ENCODE assay signal across 19 cellular contexts in the genomic region with DNA sequence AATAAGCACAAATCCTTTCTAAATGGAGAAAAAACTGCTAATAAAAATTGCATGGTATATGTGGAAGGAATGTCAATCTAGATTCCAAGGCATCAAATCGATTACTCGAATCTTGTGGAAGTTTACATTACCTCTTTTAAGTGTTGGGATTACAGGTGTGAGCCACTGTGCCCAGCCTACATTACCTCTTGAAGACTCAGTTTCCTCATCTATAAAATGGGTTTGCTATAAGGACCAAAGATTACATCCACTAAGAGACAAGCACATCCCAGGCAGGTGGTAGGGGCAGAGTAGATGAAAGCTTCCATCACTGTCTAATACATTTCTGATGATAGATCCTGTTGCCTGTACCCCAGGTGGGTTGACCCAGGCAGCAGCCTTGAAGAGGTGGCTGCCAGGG. TPM values are rescaled to one million over a fixed set of nuclear protein-coding genes. Genes with fewer than 3 reads are reported as not detected.
DNase-seq lines count a peak whose midpoint lies in the region; ATAC-seq, FAIRE-seq and TF ChIP-seq lines count a peak whose summit lies in the region.
"Had no signal": no experiment of that assay in that cellular context is flagged by ENCODE, and none has a peak within 500 bp of the region (broad histone marks: within the 10 kb centered on the region; RNA-seq: fewer than 3 reads in every experiment).

No MANE protein-coding gene starts in this region.

- TF ChIP-seq EP300 in HepG2 (IDR thresholded peaks at IDR 0.05; ENCODE audit: low read depth in 2 of 2, low read length in 2 of 2) (no peak), HepG2 (CRISPR knock-in tag; IDR thresholded peaks at IDR 0.05; ENCODE audit: borderline replicate concordance) (no peak)

- peaks cover 50% of the 10 kb centered on the region for H3K79me2 ChIP-seq in HepG2 (ENCODE audit: insufficient read depth, low read length)

- no peak overlapping the region for H3K4ac ChIP-seq in neuronal stem cell (ENCODE audit: low read length)

- FAIRE-seq in HepG2 (lab: Jason Lieb, UNC) = no peak
- FAIRE-seq: GM12878, H1 had no signal

- H3K9me3 Mint-ChIP-seq in endodermal cell = no peaks in the 10 kb centered on the region
- H3K9me3 Mint-ChIP-seq: CD8-positive, alpha-beta T cell; H9 had no signal

- peaks cover 12% of the 10 kb centered on the region for H3K79me1 ChIP-seq in neuronal stem cell (ENCODE audit: low read depth, low read length)

- intact Hi-C loops in HepG2 (cut with micrococcal nuclease; ENCODE audit: unreplicated experiment) (no loop called here), right lobe of liver (cut with DNase I) (no loop called here), dorsolateral prefrontal cortex (cut with DNase I) (no loop called here), left cardiac atrium (cut with DNase I) (no loop called here)

- H3K4me2 ChIP-seq in HepG2 (ENCODE audit: low read depth, low read length) = no peak overlapping the region
- H3K4me2 ChIP-seq in neuronal stem cell (ENCODE audit: insufficient read depth, low read length, poor library complexity, severe bottlenecking) = no peak overlapping the region
- H3K4me2 ChIP-seq: BLaER1 treated with 17β-estradiol and CSF1 and Interleukin-3, amounts not matched to agents 10 nM and 100 nM had no signal

- no peak overlapping the region for H2BK120ac ChIP-seq in neuronal stem cell (ENCODE audit: low read depth, low read length)

- H3K36me3 Mint-ChIP-seq in endodermal cell (ENCODE audit: low read depth) = peaks cover 80% of the 10 kb centered on the region

- no peak overlapping the region for H4K91ac ChIP-seq in neuronal stem cell (ENCODE audit: low read depth, low read length, poor library complexity)

- H3K4me3 ChIP-seq in HepG2 (replicated peaks in 1 of 3; ENCODE audit: insufficient read depth in 1 of 3, low read depth in 2 of 3, low read length in 3 of 3) (no peak overlapping the region), right lobe of liver (no peak overlapping the region), dorsolateral prefrontal cortex (no peak overlapping the region), neuronal stem cell (ENCODE audit: low read length in 2 of 2) (no peak overlapping the region), endodermal cell (ENCODE audit: low read length) (no peak overlapping the region)
- H3K4me3 ChIP-seq: BLaER1 treated with 17β-estradiol and CSF1 and Interleukin-3, amounts not matched to agents 10 nM and 100 nM; GM12878 had no signal

- peaks cover 23% of the 10 kb centered on the region for H4K20me1 ChIP-seq in HepG2 (ENCODE audit: insufficient read depth, low read length)
- H4K20me1 ChIP-seq: BLaER1 treated with 17β-estradiol and CSF1 and Interleukin-3, amounts not matched to agents 10 nM and 100 nM had no signal

- H3K9ac ChIP-seq in HepG2 (ENCODE audit: insufficient read depth, low read depth, low read length) (no peak overlapping the region), neuronal stem cell (ENCODE audit: low read depth, low read length, poor library complexity) (no peak overlapping the region), endodermal cell (ENCODE audit: extremely low read depth, low read length, poor library complexity, severe bottlenecking) (no peak overlapping the region)
- H3K9ac ChIP-seq: BLaER1 treated with 17β-estradiol and CSF1 and Interleukin-3, amounts not matched to agents 10 nM and 100 nM had no signal

- H2BK12ac ChIP-seq in neuronal stem cell (ENCODE audit: low read length) = no peak overlapping the region

- H3K18ac ChIP-seq in neuronal stem cell (ENCODE audit: low read length) = no peak overlapping the region

- DNase-seq in HepG2 (ENCODE audit: low spot score) (no peak), right lobe of liver (no peak), dorsolateral prefrontal cortex (no peak), neuronal stem cell (ENCODE audit: low spot score) (no peak), HT-29 (ENCODE audit: low spot score) (no peak), left cardiac atrium (no peak), endodermal cell (no peak)
- DNase-seq: 8988T; Calu3; CD8-positive, alpha-beta T cell; DMS 273 treated with DMSO at 0.1 percent for 48 hours; DMS53; DND-41; EL; H9 had no signal

- WGBS in HepG2 (ENCODE audit: low lambda C conversion rate) = 98% methylated on average over 2 of the region's 2 CpGs
- 90% methylated on average over 2 of the region's 2 CpGs for WGBS in right lobe of liver (ENCODE audit: insufficient coverage, low coverage, low lambda C conversion rate, missing lambda C conversion rate)
- no CpG with 5 or more reads among the region's 2 CpGs for WGBS in neuronal stem cell (ENCODE audit: extremely low coverage in 2 of 2, insufficient read length in 2 of 2, insufficient replicate concordance in 1 of 2), 2 donors
- WGBS in endodermal cell (ENCODE audit: insufficient coverage in 1 of 2, insufficient read length in 1 of 2), 2 experiments = 93% methylated on average over 2 of the region's 2 CpGs; no CpG with 5 or more reads in 1 of the 2 experiments

- H3K23ac ChIP-seq in neuronal stem cell (ENCODE audit: low read depth, low read length, poor library complexity) = peak overlapping the region; percentile 75

- TF ChIP-seq CTCF in HepG2 (CRISPR knock-in tag; IDR thresholded peaks at IDR 0.05) (no peak), right lobe of liver (IDR thresholded peaks at IDR 0.05) (no peak), dorsolateral prefrontal cortex (IDR thresholded peaks at IDR 0.05 in 54 of 56, conservative IDR thresholded peaks at IDR 0.05 in 2 of 56; ENCODE audit: low read depth in 1 of 56, partially characterized antibody in 56 of 56) (no peak), endodermal cell (conservative IDR thresholded peaks at IDR 0.05) (no peak)

- no peak overlapping the region for H4K8ac ChIP-seq in neuronal stem cell (ENCODE audit: low read depth, low read length)

- H3K27ac Mint-ChIP-seq in endodermal cell = no peak overlapping the region
- H3K27ac Mint-ChIP-seq: B cell; CD8-positive, alpha-beta T cell; H9 had no signal

- in situ Hi-C loops in HepG2 (cut with HindIII; ENCODE audit: extremely low pct_ligation_motif_present, low pct_unique_long_range_greater_than_20kb) = no loop called here

- TF ChIP-seq POLR2A in HepG2 (IDR thresholded peaks at IDR 0.05; ENCODE audit: insufficient read depth in 1 of 2, low read depth in 2 of 2, low read length in 2 of 2) = no peak
- TF ChIP-seq POLR2A in right lobe of liver (IDR thresholded peaks at IDR 0.05) = no peak

- H2BK15ac ChIP-seq in neuronal stem cell (ENCODE audit: low read length) = no peak overlapping the region

- CTCF ChIA-PET in HepG2 (lab: Yijun Ruan, JAX; ENCODE audit: low intra/inter-chr PET ratio, low total read pairs) = no interaction called here

- POLR2A ChIA-PET in HepG2 (lab: Yijun Ruan, JAX) = interaction anchor here (1.1 to 8.6 kb wide), 4 partner anchors 9 to 75 kb away, joined by 3 to 134 read pairs (median 7); partner anchors contain the start of gene DHCR24

- H2BK5ac ChIP-seq in neuronal stem cell (ENCODE audit: low read length) = no peak overlapping the region

- ATAC-seq in HepG2 (no peak), right lobe of liver (no peak), left cardiac atrium (no peak)
- ATAC-seq: CD8-positive, alpha-beta T cell; GM12878 had no signal

- H3K9me3 ChIP-seq in HepG2 (ENCODE audit: low read length) (no peaks in the 10 kb centered on the region), right lobe of liver (no peaks in the 10 kb centered on the region), neuronal stem cell (replicated peaks in 1 of 2; ENCODE audit: control insufficient read depth in 2 of 2, insufficient read depth in 1 of 2, low read depth in 1 of 2, low read length in 2 of 2) (peaks cover 0 to 2% of the 10 kb centered on the region in 2 donors), endodermal cell (ENCODE audit: control insufficient read depth, low read length) (no peaks in the 10 kb centered on the region)
- H3K9me3 ChIP-seq: BLaER1 treated with 17β-estradiol and CSF1 and Interleukin-3, amounts not matched to agents 10 nM and 100 nM had no signal

- peaks cover 97% of the 10 kb centered on the region for H3K4me1 ChIP-seq in HepG2 (ENCODE audit: insufficient read depth, low read length)
- peaks cover 0 to 98% (median 38%) of the 10 kb centered on the region in 4 donors for H3K4me1 ChIP-seq in right lobe of liver
- no peaks in the 10 kb centered on the region for H3K4me1 ChIP-seq in neuronal stem cell (ENCODE audit: control insufficient read depth in 2 of 2, insufficient read depth in 1 of 2, low read depth in 1 of 2, low read length in 2 of 2)
- no peaks in the 10 kb centered on the region for H3K4me1 ChIP-seq in endodermal cell (ENCODE audit: control insufficient read depth, insufficient read depth, low read length)

- H2AFZ ChIP-seq in HepG2 (ENCODE audit: low read length) (no peak overlapping the region), neuronal stem cell (ENCODE audit: low read length) (no peak overlapping the region)

- peak overlapping the region; percentile 90 for H3K27ac ChIP-seq in HepG2 (ENCODE audit: extremely low read length, insufficient read depth, low read length)
- H3K27ac ChIP-seq in right lobe of liver = peak overlapping the region in 1 of 3 donors; percentile 45
- H3K27ac ChIP-seq in dorsolateral prefrontal cortex = peak overlapping the region in 41 of 59 donors; percentile 4 to 86 (median 68)
- H3K27ac ChIP-seq in neuronal stem cell (replicated peaks; ENCODE audit: low read length) = no peak overlapping the region
- H3K27ac ChIP-seq in endodermal cell (ENCODE audit: low read depth, low read length) = no peak overlapping the region
- H3K27ac ChIP-seq: BLaER1 treated with 17β-estradiol and CSF1 and Interleukin-3, amounts not matched to agents 10 nM and 100 nM had no signal

- no TSS peak for BruUV-seq in HepG2 (replicated peaks; lab: Mats Ljungman, UMichigan)

- H3K27me3 Mint-ChIP-seq in endodermal cell (ENCODE audit: insufficient read depth) = no peaks in the 10 kb centered on the region
- H3K27me3 Mint-ChIP-seq: B cell had no signal

- no peaks in the 10 kb centered on the region for H3K4me1 Mint-ChIP-seq in endodermal cell
- H3K4me1 Mint-ChIP-seq: H9 had no signal

- peaks cover 37 to 68% of the 10 kb centered on the region in 2 experiments for H3K36me3 ChIP-seq in HepG2 (replicated peaks in 1 of 2; ENCODE audit: control insufficient read depth in 1 of 2, insufficient read depth in 2 of 2, low read length in 2 of 2)
- peaks cover 8 to 93% (median 28%) of the 10 kb centered on the region in 4 donors for H3K36me3 ChIP-seq in right lobe of liver
- peaks cover 66 to 99% of the 10 kb centered on the region in 2 donors for H3K36me3 ChIP-seq in neuronal stem cell (replicated peaks in 1 of 2; ENCODE audit: control insufficient read depth in 2 of 2, insufficient read depth in 2 of 2, low read length in 2 of 2)
- H3K36me3 ChIP-seq in endodermal cell (ENCODE audit: control insufficient read depth, insufficient read depth, low read length) = peaks cover 97% of the 10 kb centered on the region
- H3K36me3 ChIP-seq: BLaER1 treated with 17β-estradiol and CSF1 and Interleukin-3, amounts not matched to agents 10 nM and 100 nM had no signal

- no peaks in the 10 kb centered on the region for H3K27me3 ChIP-seq in HepG2 (ENCODE audit: control insufficient read depth in 1 of 2, insufficient read depth in 2 of 2, low read length in 2 of 2)
- H3K27me3 ChIP-seq in right lobe of liver = no peaks in the 10 kb centered on the region
- H3K27me3 ChIP-seq in dorsolateral prefrontal cortex = no peaks in the 10 kb centered on the region
- no peaks in the 10 kb centered on the region for H3K27me3 ChIP-seq in neuronal stem cell (ENCODE audit: control insufficient read depth in 3 of 3, insufficient read depth in 3 of 3, low read depth in 1 of 3, low read length in 3 of 3)
- no peaks in the 10 kb centered on the region for H3K27me3 ChIP-seq in endodermal cell (ENCODE audit: control insufficient read depth, insufficient read depth, low read length, poor library complexity, severe bottlenecking)
- H3K27me3 ChIP-seq: BLaER1 treated with 17β-estradiol and CSF1 and Interleukin-3, amounts not matched to agents 10 nM and 100 nM had no signal

- no peak overlapping the region for H3K14ac ChIP-seq in neuronal stem cell (ENCODE audit: low read length)

- H3K4me3 Mint-ChIP-seq in endodermal cell = no peak overlapping the region
- H3K4me3 Mint-ChIP-seq: B cell; CD8-positive, alpha-beta T cell; H9 had no signal

- TF ChIP-seq RAD21 in HepG2 (CRISPR knock-in tag; IDR thresholded peaks at IDR 0.05) = no peak

- H2AK5ac ChIP-seq in neuronal stem cell (ENCODE audit: low read depth, low read length) = no peak overlapping the region

RNA-seq across cellular contexts. Expression of gene DHCR24, which starts 16.1 kb away (rescaled TPM):
- total RNA-seq in HepG2 (2016; rRNA removed; fragmentation: Illumina TruSeq; extraction: Trizol) = 250 and 448 TPM in 2 replicates
- 49.9 and 51.0 TPM in 2 replicates for total RNA-seq in HepG2 (2016; cell fraction: cytosol; rRNA removed; fragmentation: Illumina TruSeq; extraction: Trizol; ENCODE audit: low read depth)
- 228 and 439 TPM in 2 replicates for total RNA-seq in HepG2 (2016; cell fraction: insoluble cytoplasmic fraction; rRNA removed; fragmentation: Illumina TruSeq; extraction: Trizol)
- 153 and 157 TPM in 2 replicates for total RNA-seq in HepG2 (2016; cell fraction: membrane; rRNA removed; fragmentation: Illumina TruSeq; extraction: Trizol)
- total RNA-seq in HepG2 (2016; cell fraction: nucleus; rRNA removed; fragmentation: Illumina TruSeq; extraction: Trizol) = 410 and 468 TPM in 2 replicates
- 374 and 484 TPM in 2 replicates for polyA plus RNA-seq in HepG2 (2011; rRNA removed)
- polyA plus RNA-seq in HepG2 (2011; cell fraction: cytosol; rRNA removed) = 348 and 453 TPM in 2 replicates
- 376 and 486 TPM in 2 replicates for polyA plus RNA-seq in HepG2 (2011; cell fraction: nucleus; rRNA removed)
- 453 and 672 TPM in 2 replicates for polyA plus RNA-seq in HepG2 (2012)
- 36.9 and 39.3 TPM in 2 replicates for polyA plus RNA-seq in HepG2 (2016; cell fraction: cytosol; fragmentation: Illumina TruSeq; extraction: Trizol; ENCODE audit: low read depth)
- 202 and 215 TPM in 2 replicates for polyA plus RNA-seq in HepG2 (2016; cell fraction: insoluble cytoplasmic fraction; fragmentation: Illumina TruSeq; extraction: Trizol; ENCODE audit: low read depth)
- 86.7 and 89.8 TPM in 2 replicates for polyA plus RNA-seq in HepG2 (2016; cell fraction: membrane; fragmentation: Illumina TruSeq; extraction: Trizol; ENCODE audit: low read depth)
- polyA plus RNA-seq in HepG2 (2016; cell fraction: nucleus; fragmentation: Illumina TruSeq; extraction: Trizol; ENCODE audit: insufficient read depth, low read depth) = 516 and 527 TPM in 2 replicates
- polyA minus RNA-seq in HepG2 (2011; rRNA and poly(A)+ RNA removed; ENCODE audit: low replicate concordance) = 777 and 2,246 TPM in 2 replicates
- polyA minus RNA-seq in HepG2 (2011; cell fraction: cytosol; rRNA and poly(A)+ RNA removed) = 316 and 502 TPM in 2 replicates
- polyA minus RNA-seq in HepG2 (2011; cell fraction: nucleus; rRNA and poly(A)+ RNA removed) = 197 and 218 TPM in 2 replicates
- total RNA-seq in right lobe of liver = 1,000 to 10,000 TPM in 1 of 6 experiments, 100 to 1,000 TPM in 5; 319 to 1,976 (median 596) TPM
- total RNA-seq in dorsolateral prefrontal cortex = 100 to 1,000 TPM in 117 of 120 experiments, 10 to 100 TPM in 3; 81.5 to 336 (median 168) TPM
- polyA plus RNA-seq in neuronal stem cell (2013, experiment 1 of 2) = 108 TPM
- 107 TPM for polyA plus RNA-seq in neuronal stem cell (2013, experiment 2 of 2)
- total RNA-seq in HT-29 (2014; rRNA removed; shearing (Covaris generic)) = 316 and 325 TPM in 2 replicates
- total RNA-seq in left cardiac atrium = 10 to 100 TPM; 54.7 to 55.4 TPM
- total RNA-seq in endodermal cell = 100 to 1,000 TPM; 243 to 340 TPM
- polyA plus RNA-seq in endodermal cell (2013, experiment 1 of 2) = 221 TPM
- 218 TPM for polyA plus RNA-seq in endodermal cell (2013, experiment 2 of 2)

Comparison
In these comparisons a context has a peak if more than half of its experiments do, and no peak if none do; other contexts are left out.
1. H3K27ac ChIP-seq: peak in HepG2 (single experiment) and dorsolateral prefrontal cortex (41 of 59); none in neuronal stem cell (single experiment) and endodermal cell (single experiment).